In genomic region chr12:46385439-46385838, GRCh38 we compare ENCODE assay signal across 1 cellular context.
TF ChIP-seq lines count a peak whose summit lies in the region.

No MANE protein-coding gene starts in this region.

TF ChIP-seq in HepG2, 621 proteins besides CTCF, POLR2A, EP300 and RAD21 (continued from another document and continues in another):
- TF ChIP-seq HMGXB3 (CRISPR knock-in tag; IDR thresholded peaks at IDR 0.05; ENCODE audit: borderline replicate concordance): 0 out of 2 replicates have a peak, but pooled peaks have one; percentile 43
- TF ChIP-seq ZNF547 (CRISPR knock-in tag; IDR thresholded peaks at IDR 0.05): no peak
- TF ChIP-seq ZNF691 (CRISPR knock-in tag; IDR thresholded peaks at IDR 0.05; ENCODE audit: borderline replicate concordance, low read depth): 0 out of 2 replicates have a peak, but pooled peaks have one; percentile 48
- TF ChIP-seq PBX2 (CRISPR knock-in tag; IDR thresholded peaks at IDR 0.05): no peak
- TF ChIP-seq SALL2 (CRISPR knock-in tag; IDR thresholded peaks at IDR 0.05): no peak
- peak; percentile 48 for TF ChIP-seq TEAD3 (CRISPR knock-in tag; optimal IDR thresholded peaks at IDR 0.05; ENCODE audit: borderline replicate concordance)
- peak; percentile 18; the same call in 1 of the 2 replicates for TF ChIP-seq ARID4A (CRISPR knock-in tag; IDR thresholded peaks at IDR 0.05; ENCODE audit: borderline replicate concordance)
- TF ChIP-seq FOXK1 (CRISPR knock-in tag; IDR thresholded peaks at IDR 0.05; ENCODE audit: borderline replicate concordance, low read depth): no peak
- no peak for TF ChIP-seq ZNF841 (CRISPR knock-in tag; IDR thresholded peaks at IDR 0.05; ENCODE audit: borderline replicate concordance)
- TF ChIP-seq ZNF784 (CRISPR knock-in tag; IDR thresholded peaks at IDR 0.05; ENCODE audit: borderline replicate concordance): peak; percentile 43; the same call in 1 of the 2 replicates
- peak; percentile 27; the same call in 1 of the 2 replicates for TF ChIP-seq ZMYM3 (CRISPR knock-in tag; IDR thresholded peaks at IDR 0.05)
- no peak for TF ChIP-seq ZNF616 (CRISPR knock-in tag; IDR thresholded peaks at IDR 0.05; ENCODE audit: low read depth)
- no peak for TF ChIP-seq MAZ (IDR thresholded peaks at IDR 0.05; ENCODE audit: borderline replicate concordance, low read depth, low read length)
- TF ChIP-seq MAZ (CRISPR knock-in tag; IDR thresholded peaks at IDR 0.05; ENCODE audit: low read depth): 0 out of 2 replicates have a peak, but pooled peaks have one; percentile 44
- 0 out of 2 replicates have a peak, but pooled peaks have one; percentile 48 for TF ChIP-seq THRA (CRISPR knock-in tag; IDR thresholded peaks at IDR 0.05; ENCODE audit: borderline replicate concordance)
- peak; percentile 39; the same call in 1 of the 2 replicates for TF ChIP-seq ZNF605 (CRISPR knock-in tag; IDR thresholded peaks at IDR 0.05)
- TF ChIP-seq TSC22D2 (CRISPR knock-in tag; IDR thresholded peaks at IDR 0.05; ENCODE audit: borderline replicate concordance): no peak
- 0 out of 2 replicates have a peak, but pooled peaks have one; percentile 45 for TF ChIP-seq CCDC6 (CRISPR knock-in tag; IDR thresholded peaks at IDR 0.05)
- TF ChIP-seq ERF (CRISPR knock-in tag; IDR thresholded peaks at IDR 0.05): peak; percentile 59
- 0 out of 2 replicates have a peak, but pooled peaks have one; percentile 35 for TF ChIP-seq JUN (CRISPR knock-in tag; IDR thresholded peaks at IDR 0.05)
- no peak for TF ChIP-seq THAP8 (CRISPR knock-in tag; IDR thresholded peaks at IDR 0.05; ENCODE audit: borderline replicate concordance)
- TF ChIP-seq SOX6 (IDR thresholded peaks at IDR 0.05): no peak
- TF ChIP-seq SOX6 (CRISPR knock-in tag; IDR thresholded peaks at IDR 0.05): peak; percentile 28; the same call in 1 of the 2 replicates
- TF ChIP-seq BRD4 (CRISPR knock-in tag; IDR thresholded peaks at IDR 0.05): no peak
- peak; percentile 50; the same call in 1 of the 2 replicates for TF ChIP-seq POLR2AphosphoS5 (IDR thresholded peaks at IDR 0.05; ENCODE audit: low read depth, low read length)
- TF ChIP-seq GATAD2A (CRISPR knock-in tag; IDR thresholded peaks at IDR 0.05): peak; percentile 77
- TF ChIP-seq NFIC (IDR thresholded peaks at IDR 0.05; ENCODE audit: low read length): no peak; the same call in 1 of the 2 replicates
- TF ChIP-seq ZHX1 (CRISPR knock-in tag; IDR thresholded peaks at IDR 0.05; ENCODE audit: low read depth): no peak
- peak; percentile 36 for TF ChIP-seq RBM22 (optimal IDR thresholded peaks at IDR 0.05; ENCODE audit: low read length)
- no peak for TF ChIP-seq ZNF709 (CRISPR knock-in tag; IDR thresholded peaks at IDR 0.05)
- TF ChIP-seq SOX5 (CRISPR knock-in tag; IDR thresholded peaks at IDR 0.05; ENCODE audit: borderline replicate concordance): peak; percentile 49; the same call in 1 of the 2 replicates
- TF ChIP-seq ATF4 (CRISPR knock-in tag; IDR thresholded peaks at IDR 0.05): peak in 1 of 2 experiments; percentile 44; a peak in 1 of 4 replicates
- no peak for TF ChIP-seq RFX5 (IDR thresholded peaks at IDR 0.05; ENCODE audit: low read depth, low read length)
- peak; percentile 45 for TF ChIP-seq ZGPAT (CRISPR knock-in tag; IDR thresholded peaks at IDR 0.05)
- peak; percentile 40; the same call in 1 of the 2 replicates for TF ChIP-seq ZFP91 (CRISPR knock-in tag; IDR thresholded peaks at IDR 0.05; ENCODE audit: borderline replicate concordance)
- TF ChIP-seq ZNF556 (CRISPR knock-in tag; IDR thresholded peaks at IDR 0.05; ENCODE audit: borderline replicate concordance): peak; percentile 29; the same call in 1 of the 2 replicates
